15 cellular contexts compared by ENCODE assay signal in genomic region chr19:20926796-20927195, GRCh38. TPM values are rescaled to one million over a fixed set of nuclear protein-coding genes. Genes with fewer than 3 reads are reported as not detected.
DNase-seq lines count a peak whose midpoint lies in the region; ATAC-seq and TF ChIP-seq lines count a peak whose summit lies in the region.
"Had no signal": no experiment of that assay in that cellular context is flagged by ENCODE, and none has a peak within 500 bp of the region (broad histone marks: within the 10 kb centered on the region; RNA-seq: fewer than 3 reads in every experiment).

No MANE protein-coding gene starts in this region.

- H3K27me3 ChIP-seq in right atrium auricular region (no peaks in the 10 kb centered on the region), prostate gland (replicated peaks; ENCODE audit: insufficient read depth) (no peaks in the 10 kb centered on the region)
- H3K27me3 ChIP-seq: MG63 had no signal

- DNase-seq in ELR (ENCODE audit: low read depth) (peak; percentile 25), OCI-M1 (lab: John Stamatoyannopoulos, UW) (peak; percentile 12), fibroblast of mammary gland (ENCODE audit: low read depth) (peak; percentile 19), renal cortical epithelial cell (ENCODE audit: low read depth) (peak; percentile 9), right atrium auricular region (ENCODE audit: low spot score) (no peak), prostate gland (ENCODE audit: low spot score) (no peak)
- DNase-seq: ACHN; CD4-positive, alpha-beta T cell; DMS79 treated with DMSO at 0.1 percent for 48 hours; KG1; MG63; NCI-H1092 treated with DMSO at 0.1 percent for 48 hours; NCI-H187; Right ventricle myocardium superior had no signal

- intact Hi-C loops in prostate gland (cut with DNase I): loop anchor here (10.0 kb wide), 1 partner anchor 98 kb away; the partner anchor contains the start of gene ZNF430

- no peak for TF ChIP-seq CTCF in fibroblast of mammary gland (conservative IDR thresholded peaks at IDR 0.05; ENCODE audit: control insufficient read depth, insufficient read depth, low read depth, low read length)
- TF ChIP-seq CTCF in right atrium auricular region (IDR thresholded peaks at IDR 0.05): no peak
- TF ChIP-seq CTCF in prostate gland (IDR thresholded peaks at IDR 0.05): no peak

- WGBS in prostate gland: 94% methylated on average over 1 of the region's 1 CpG

- no peak overlapping the region for H3K4me3 ChIP-seq in fibroblast of mammary gland (ENCODE audit: control insufficient read depth, low read depth, low read length)
- H3K4me3 ChIP-seq in right atrium auricular region: no peak overlapping the region
- H3K4me3 ChIP-seq in prostate gland: no peak overlapping the region
- H3K4me3 ChIP-seq: MG63 had no signal

- H3K9me3 ChIP-seq in right atrium auricular region (no peaks in the 10 kb centered on the region), prostate gland (no peaks in the 10 kb centered on the region)
- H3K9me3 ChIP-seq: MG63 had no signal

- no peak for ATAC-seq in HG03139 (IDR thresholded peaks at IDR 0.05; ENCODE audit: unreplicated experiment)

- TF ChIP-seq POLR2A in prostate gland (IDR thresholded peaks at IDR 0.05): no peak

- H3K4me1 ChIP-seq in right atrium auricular region (peaks cover 0 to 5% of the 10 kb centered on the region in 2 donors), prostate gland (replicated peaks) (no peaks in the 10 kb centered on the region)

- H3K27ac ChIP-seq in right atrium auricular region: no peak overlapping the region
- no peak overlapping the region for H3K27ac ChIP-seq in prostate gland

- H3K36me3 ChIP-seq in right atrium auricular region (no peaks in the 10 kb centered on the region), prostate gland (no peaks in the 10 kb centered on the region)
- H3K36me3 ChIP-seq: MG63 had no signal

RNA-seq across cellular contexts. Expression of gene ZNF85, which starts 3.7 kb away (rescaled TPM):
- total RNA-seq in renal cortical epithelial cell (1.2 and 5.4 TPM in 2 replicates), right atrium auricular region (1 to 10 TPM; 2.0 to 2.1 TPM), prostate gland (10 to 100 TPM; 10.9 to 23.5 TPM)

Comparison
In these comparisons a context has a peak if more than half of its experiments do, and no peak if none do; other contexts are left out.
1. DNase-seq: peak in ELR (single experiment), OCI-M1 (single experiment), fibroblast of mammary gland (single experiment) and renal cortical epithelial cell (single experiment); none in right atrium auricular region (single experiment) and prostate gland (single experiment).